In the genomic region with DNA sequence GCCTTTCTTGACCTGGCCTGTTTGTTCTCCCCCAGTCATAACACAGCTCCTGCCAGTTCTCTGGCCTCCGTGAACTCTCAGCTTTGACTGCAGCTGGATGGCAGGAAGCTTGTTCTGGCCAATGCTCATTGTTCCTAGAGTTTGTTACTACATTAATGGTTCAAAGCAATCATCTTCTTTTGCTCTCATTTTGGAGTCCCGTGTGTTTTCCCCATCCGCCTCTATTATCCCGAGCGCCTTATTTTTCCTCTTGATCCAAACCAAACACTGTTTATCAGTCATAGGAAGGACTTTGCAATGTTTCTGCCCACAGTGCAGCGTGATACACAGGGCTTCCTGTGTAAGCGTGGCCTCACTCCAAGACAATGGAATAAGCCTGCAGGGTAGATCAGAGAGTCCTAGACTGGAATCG, we compare ENCODE assay signal across 1 cellular context.
TF ChIP-seq lines count a peak whose summit lies in the region.

No MANE protein-coding gene starts in this region.

TF ChIP-seq in HepG2, 621 proteins besides CTCF, POLR2A, EP300 and RAD21 (continued from another document):
- TF ChIP-seq, protein P1, sequence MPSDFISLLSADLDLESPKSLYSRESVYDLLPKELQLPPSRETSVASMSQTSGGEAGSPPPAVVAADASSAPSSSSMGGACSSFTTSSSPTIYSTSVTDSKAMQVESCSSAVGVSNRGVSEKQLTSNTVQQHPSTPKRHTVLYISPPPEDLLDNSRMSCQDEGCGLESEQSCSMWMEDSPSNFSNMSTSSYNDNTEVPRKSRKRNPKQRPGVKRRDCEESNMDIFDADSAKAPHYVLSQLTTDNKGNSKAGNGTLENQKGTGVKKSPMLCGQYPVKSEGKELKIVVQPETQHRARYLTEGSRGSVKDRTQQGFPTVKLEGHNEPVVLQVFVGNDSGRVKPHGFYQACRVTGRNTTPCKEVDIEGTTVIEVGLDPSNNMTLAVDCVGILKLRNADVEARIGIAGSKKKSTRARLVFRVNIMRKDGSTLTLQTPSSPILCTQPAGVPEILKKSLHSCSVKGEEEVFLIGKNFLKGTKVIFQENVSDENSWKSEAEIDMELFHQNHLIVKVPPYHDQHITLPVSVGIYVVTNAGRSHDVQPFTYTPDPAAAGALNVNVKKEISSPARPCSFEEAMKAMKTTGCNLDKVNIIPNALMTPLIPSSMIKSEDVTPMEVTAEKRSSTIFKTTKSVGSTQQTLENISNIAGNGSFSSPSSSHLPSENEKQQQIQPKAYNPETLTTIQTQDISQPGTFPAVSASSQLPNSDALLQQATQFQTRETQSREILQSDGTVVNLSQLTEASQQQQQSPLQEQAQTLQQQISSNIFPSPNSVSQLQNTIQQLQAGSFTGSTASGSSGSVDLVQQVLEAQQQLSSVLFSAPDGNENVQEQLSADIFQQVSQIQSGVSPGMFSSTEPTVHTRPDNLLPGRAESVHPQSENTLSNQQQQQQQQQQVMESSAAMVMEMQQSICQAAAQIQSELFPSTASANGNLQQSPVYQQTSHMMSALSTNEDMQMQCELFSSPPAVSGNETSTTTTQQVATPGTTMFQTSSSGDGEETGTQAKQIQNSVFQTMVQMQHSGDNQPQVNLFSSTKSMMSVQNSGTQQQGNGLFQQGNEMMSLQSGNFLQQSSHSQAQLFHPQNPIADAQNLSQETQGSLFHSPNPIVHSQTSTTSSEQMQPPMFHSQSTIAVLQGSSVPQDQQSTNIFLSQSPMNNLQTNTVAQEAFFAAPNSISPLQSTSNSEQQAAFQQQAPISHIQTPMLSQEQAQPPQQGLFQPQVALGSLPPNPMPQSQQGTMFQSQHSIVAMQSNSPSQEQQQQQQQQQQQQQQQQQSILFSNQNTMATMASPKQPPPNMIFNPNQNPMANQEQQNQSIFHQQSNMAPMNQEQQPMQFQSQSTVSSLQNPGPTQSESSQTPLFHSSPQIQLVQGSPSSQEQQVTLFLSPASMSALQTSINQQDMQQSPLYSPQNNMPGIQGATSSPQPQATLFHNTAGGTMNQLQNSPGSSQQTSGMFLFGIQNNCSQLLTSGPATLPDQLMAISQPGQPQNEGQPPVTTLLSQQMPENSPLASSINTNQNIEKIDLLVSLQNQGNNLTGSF (CRISPR knock-in tag; IDR thresholded peaks at IDR 0.05): no peak
- no peak for TF ChIP-seq ZNF558 (CRISPR knock-in tag; IDR thresholded peaks at IDR 0.05; ENCODE audit: borderline replicate concordance)
- TF ChIP-seq, protein P2, sequence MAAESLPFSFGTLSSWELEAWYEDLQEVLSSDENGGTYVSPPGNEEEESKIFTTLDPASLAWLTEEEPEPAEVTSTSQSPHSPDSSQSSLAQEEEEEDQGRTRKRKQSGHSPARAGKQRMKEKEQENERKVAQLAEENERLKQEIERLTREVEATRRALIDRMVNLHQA (CRISPR knock-in tag; IDR thresholded peaks at IDR 0.05): no peak
